In the genomic region with DNA sequence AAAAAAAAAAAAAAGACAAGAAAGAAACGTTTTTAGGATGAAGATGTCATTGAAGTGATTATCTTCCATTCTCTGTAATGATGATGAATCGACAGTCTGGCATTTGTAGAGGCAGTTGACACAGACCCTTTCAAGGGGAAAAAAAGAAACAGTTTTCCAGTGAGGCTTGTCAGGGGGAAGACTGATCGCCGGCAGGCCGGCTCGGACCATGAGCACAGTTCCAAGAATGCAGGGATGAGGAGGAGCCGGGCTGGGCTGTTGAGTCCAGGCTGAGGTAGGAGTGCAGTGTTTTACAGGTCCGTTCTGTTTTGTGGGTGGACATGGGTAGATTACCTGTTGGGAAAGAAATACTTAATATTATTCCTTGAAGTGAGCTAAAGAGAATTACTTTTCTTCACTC, we compare ENCODE assay signal across 9 cellular contexts.
DNase-seq lines count a peak whose midpoint lies in the region; ATAC-seq, FAIRE-seq and TF ChIP-seq lines count a peak whose summit lies in the region.
"Had no signal": no experiment of that assay in that cellular context is flagged by ENCODE, and none has a peak within 500 bp of the region (broad histone marks: within the 10 kb centered on the region; RNA-seq: fewer than 3 reads in every experiment).

No MANE protein-coding gene starts in this region.

- H3K36me3 Mint-ChIP-seq in neural crest cell (ENCODE audit: low read depth) = no peaks in the 10 kb centered on the region
- peaks cover 0 to 8% of the 10 kb centered on the region in 2 donors for H3K36me3 Mint-ChIP-seq in CD4-positive, alpha-beta memory T cell

- H3K27ac ChIP-seq in ACC112 (ENCODE audit: low read depth, low read length) (peak overlapping the region; percentile 94), esophagus (ENCODE audit: low read depth in 2 of 2, low read length in 1 of 2) (peak overlapping the region; percentile 64 to 80)
- H3K27ac ChIP-seq in CD4-positive, alpha-beta memory T cell (ENCODE audit: low read depth, low read length) = no peak overlapping the region

- no peak for TF ChIP-seq CTCF in neural crest cell (conservative IDR thresholded peaks at IDR 0.05)

- H3K9me3 ChIP-seq in esophagus (ENCODE audit: control insufficient read depth in 2 of 2, insufficient read depth in 1 of 2, low read depth in 1 of 2, low read length in 1 of 2) = no peaks in the 10 kb centered on the region
- H3K9me3 ChIP-seq in CD4-positive, alpha-beta memory T cell (ENCODE audit: control insufficient read depth in 1 of 2, low read length in 2 of 2) = no peaks in the 10 kb centered on the region
- H3K9me3 ChIP-seq: BLaER1 had no signal

- DNase-seq in RCC 7860 (ENCODE audit: low spot score) = peak; percentile 92
- no peak for DNase-seq in neural crest cell (ENCODE audit: low read depth, low spot score)
- no peak for DNase-seq in GM19239 (ENCODE audit: insufficient read length, low spot score)
- no peak for DNase-seq in NCI-H446 treated with DMSO at 0.1 percent for 48 hours (lab: John Stamatoyannopoulos, UW)
- no peak for DNase-seq in CD4-positive, alpha-beta memory T cell

- intact Hi-C loops in CD4-positive, alpha-beta memory T cell (cut with micrococcal nuclease) = no loop called here

- FAIRE-seq in RCC 7860 (lab: Jason Lieb, UNC) (peak; percentile 90), GM19239 (lab: Jason Lieb, UNC) (no peak)

- H3K4me3 ChIP-seq in ACC112 (ENCODE audit: low read depth, low read length) (peak overlapping the region; percentile 56), esophagus (ENCODE audit: low read depth in 1 of 2, low read length in 2 of 2) (no peak overlapping the region)
- no peak overlapping the region for H3K4me3 ChIP-seq in CD4-positive, alpha-beta memory T cell (ENCODE audit: low read length in 2 of 2)
- H3K4me3 ChIP-seq: BLaER1 had no signal

- peaks cover 2% of the 10 kb centered on the region for H3K27me3 Mint-ChIP-seq in neural crest cell (ENCODE audit: low read depth)
- no peaks in the 10 kb centered on the region for H3K27me3 Mint-ChIP-seq in CD4-positive, alpha-beta memory T cell

- H3K4me1 ChIP-seq in ACC112 (ENCODE audit: control insufficient read depth, insufficient read depth, low read length, unreplicated experiment) (peaks cover 44% of the 10 kb centered on the region), esophagus (ENCODE audit: control insufficient read depth in 2 of 2, insufficient read depth in 2 of 2, low read length in 1 of 2) (peaks cover 14 to 33% of the 10 kb centered on the region in 2 donors)
- no peaks in the 10 kb centered on the region for H3K4me1 ChIP-seq in CD4-positive, alpha-beta memory T cell (ENCODE audit: insufficient read depth, low read length)

- peak overlapping the region; percentile 79 for H3K27ac Mint-ChIP-seq in neural crest cell (ENCODE audit: unreplicated experiment)
- no peak overlapping the region for H3K27ac Mint-ChIP-seq in CD4-positive, alpha-beta memory T cell

- peaks cover 56% of the 10 kb centered on the region for H3K4me1 Mint-ChIP-seq in neural crest cell
- H3K4me1 Mint-ChIP-seq in CD4-positive, alpha-beta memory T cell = peaks cover 0 to 1% (median under 1%) of the 10 kb centered on the region in 4 donors

- CTCF ChIA-PET in CD4-positive, alpha-beta memory T cell (lab: Charles Lee; ENCODE audit: partially characterized antibody) = no interaction called here

- peaks cover 7% of the 10 kb centered on the region; the same call in 1 of the 2 replicates for H3K36me3 ChIP-seq in ACC112 (ENCODE audit: insufficient read depth, low read length)
- no peaks in the 10 kb centered on the region for H3K36me3 ChIP-seq in esophagus (ENCODE audit: control insufficient read depth in 2 of 2, insufficient read depth in 2 of 2, low read length in 1 of 2)
- H3K36me3 ChIP-seq in CD4-positive, alpha-beta memory T cell (ENCODE audit: insufficient read depth, low read length) = no peaks in the 10 kb centered on the region

- H3K27me3 ChIP-seq in ACC112 (ENCODE audit: insufficient read depth, low read length) (no peaks in the 10 kb centered on the region), esophagus (ENCODE audit: control insufficient read depth in 1 of 2, insufficient read depth in 2 of 2, low read length in 2 of 2) (no peaks in the 10 kb centered on the region)
- H3K27me3 ChIP-seq in CD4-positive, alpha-beta memory T cell (ENCODE audit: insufficient read depth, low read length) = no peaks in the 10 kb centered on the region
- H3K27me3 ChIP-seq: BLaER1 had no signal

- POLR2A ChIA-PET in CD4-positive, alpha-beta memory T cell (lab: Charles Lee; ENCODE audit: partially characterized antibody) = no interaction called here

- peak overlapping the region; percentile 20 for H2AFZ ChIP-seq in ACC112 (ENCODE audit: low read length, unreplicated experiment)

- H3K4me3 Mint-ChIP-seq in neural crest cell = peak overlapping the region; percentile 5
- no peak overlapping the region for H3K4me3 Mint-ChIP-seq in CD4-positive, alpha-beta memory T cell

- no peak for ATAC-seq in HG02798 (IDR thresholded peaks at IDR 0.05; ENCODE audit: poor library complexity, unreplicated experiment)

- 36 to 41% methylated on average over 8 of the region's 8 CpGs for WGBS in esophagus, 2 donors

- H3K9me3 Mint-ChIP-seq in neural crest cell = no peaks in the 10 kb centered on the region
- no peaks in the 10 kb centered on the region for H3K9me3 Mint-ChIP-seq in CD4-positive, alpha-beta memory T cell

- H3K79me2 ChIP-seq in ACC112 (ENCODE audit: control insufficient read depth, insufficient read depth, low read length, unreplicated experiment) = peaks cover 3% of the 10 kb centered on the region
